ENCODE assay signal across 22 cellular contexts in the genomic region with DNA sequence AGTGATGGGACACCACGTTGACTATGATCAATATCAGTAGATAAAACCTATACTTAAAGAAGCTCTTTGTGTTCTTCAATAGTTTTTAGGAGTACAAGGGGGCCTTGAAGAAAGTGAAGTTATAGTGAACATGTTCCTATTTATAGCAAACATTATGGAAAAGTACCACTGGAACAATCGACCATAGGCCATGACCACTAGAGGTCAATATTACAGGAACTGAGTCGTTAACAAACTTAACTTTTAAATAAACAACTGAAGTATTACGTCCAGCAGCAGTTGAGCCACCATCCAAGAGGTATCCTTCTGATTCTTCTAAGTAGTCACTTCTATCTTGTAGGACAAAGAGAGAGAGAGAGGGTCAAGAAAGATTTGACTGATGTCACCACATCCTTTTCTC.
DNase-seq lines count a peak whose midpoint lies in the region; TF ChIP-seq lines count a peak whose summit lies in the region.
"Had no signal": no experiment of that assay in that cellular context is flagged by ENCODE, and none has a peak within 500 bp of the region (broad histone marks: within the 10 kb centered on the region; RNA-seq: fewer than 3 reads in every experiment).

No MANE protein-coding gene starts in this region.

- H3K4me1 ChIP-seq in A673 (ENCODE audit: insufficient read depth, low read length, poor library complexity, severe bottlenecking) (no peaks in the 10 kb centered on the region), thyroid gland (no peaks in the 10 kb centered on the region)
- H3K4me1 ChIP-seq: colonic mucosa, Peyer's patch had no signal

- BruUV-seq in A673 (replicated peaks; lab: Mats Ljungman, UMichigan) = no TSS peak

- POLR2A ChIA-PET in A673 (lab: Charles Lee; ENCODE audit: low non-redundant PET) (no interaction called here), HEK293T (lab: Yijun Ruan, JAX) (no interaction called here)

- H3K27me3 ChIP-seq in A673 (replicated peaks; ENCODE audit: insufficient read depth, low read depth, low read length, poor library complexity) (no peaks in the 10 kb centered on the region), kidney epithelial cell (ENCODE audit: control insufficient read depth, insufficient read depth, low read length) (no peaks in the 10 kb centered on the region), thyroid gland (no peaks in the 10 kb centered on the region)
- H3K27me3 ChIP-seq: colonic mucosa, Peyer's patch had no signal

- TF ChIP-seq POLR2A in thyroid gland (IDR thresholded peaks at IDR 0.05) = no peak

- no peaks in the 10 kb centered on the region for H3K36me3 ChIP-seq in A673 (ENCODE audit: insufficient read depth, low read length, poor library complexity, severe bottlenecking)
- no peaks in the 10 kb centered on the region for H3K36me3 ChIP-seq in kidney epithelial cell (ENCODE audit: control insufficient read depth, insufficient read depth, low read length)
- H3K36me3 ChIP-seq in thyroid gland = no peaks in the 10 kb centered on the region
- H3K36me3 ChIP-seq: colonic mucosa, Peyer's patch had no signal

- whole genome bisulfite sequencing in thyroid gland, 2 donors = 56 to 59% methylated on average over 4 of the region's 4 CpGs

- H3K4me3 ChIP-seq in A673 (ENCODE audit: low read depth, low read length, poor library complexity, severe bottlenecking) = no peak overlapping the region
- no peak overlapping the region for H3K4me3 ChIP-seq in kidney epithelial cell (ENCODE audit: low read depth, low read length)
- no peak overlapping the region for H3K4me3 ChIP-seq in thyroid gland (replicated peaks in 1 of 3)
- H3K4me3 ChIP-seq: colonic mucosa, Peyer's patch, SK-N-MC, skin epidermis had no signal

- intact Hi-C loops in A673 (cut with micrococcal nuclease; ENCODE audit: unreplicated experiment) (no loop called here), thyroid gland (cut with DNase I) (no loop called here)

- TF ChIP-seq CTCF in A673 (conservative IDR thresholded peaks at IDR 0.05; ENCODE audit: low read depth, low read length) = 0 out of 2 replicates have a peak, but pooled peaks have one; percentile 15
- peak; percentile 35 for TF ChIP-seq CTCF in VCaP (conservative IDR thresholded peaks at IDR 0.05)
- peak; percentile 1 for TF ChIP-seq CTCF in kidney epithelial cell (IDR thresholded peaks at IDR 0.05; ENCODE audit: insufficient read depth, low read length, poor library complexity, severe bottlenecking)
- peak in 1 of 6 experiments; percentile 11 for TF ChIP-seq CTCF in thyroid gland (IDR thresholded peaks at IDR 0.05)

- no peaks in the 10 kb centered on the region for H3K9me3 ChIP-seq in A673 (ENCODE audit: low read depth, low read length, poor library complexity, severe bottlenecking)
- H3K9me3 ChIP-seq in thyroid gland = no peaks in the 10 kb centered on the region
- H3K9me3 ChIP-seq: colonic mucosa, Peyer's patch had no signal

- DNase-seq in A673 (ENCODE audit: low spot score) = no peak
- DNase-seq in HEK293T (ENCODE audit: extremely low spot score) = peak; percentile 38
- no peak for DNase-seq in kidney epithelial cell (ENCODE audit: low read depth)
- no peak for DNase-seq in NCI-H1105 treated with DMSO at 0.1 percent for 48 hours (lab: John Stamatoyannopoulos, UW)
- DNase-seq in anterior cingulate cortex (lab: John Stamatoyannopoulos, UW) = no peak
- DNase-seq in thyroid gland = no peak
- DNase-seq in cerebellum (ENCODE audit: low spot score) = no peak
- DNase-seq: activated CD4-positive, CD25-positive, alpha-beta regulatory T cell; activated CD8-positive, alpha-beta T cell treated with anti-CD3 and anti-CD28 coated beads for 36 hours; activated naive CD4-positive, alpha-beta T cell treated with anti-CD3 and anti-CD28 coated beads, Interleukin-2, amount 50 U/mL, for 16 hours; activated T-cell treated with anti-CD3 and anti-CD28 coated beads, Interleukin-2, amount 50 U/mL, for 4 hours; CD8-positive, alpha-beta memory T cell; colonic mucosa; DND-41; KBM-7; NCI-H1436; NCI-H748 treated with DMSO at 0.1 percent for 48 hours; Peyer's patch; stimulated activated CD4-positive, alpha-beta T cell treated with anti-CD3 and anti-CD28 coated beads, Interleukin-4, amount 100 ng/mL, for 4 hours had no signal

- H3K27ac ChIP-seq in A673 (ENCODE audit: low read depth, low read length, poor library complexity, severe bottlenecking) = no peak overlapping the region
- H3K27ac ChIP-seq in VCaP = no peak overlapping the region
- H3K27ac ChIP-seq in thyroid gland = no peak overlapping the region
- H3K27ac ChIP-seq: colonic mucosa, Peyer's patch, SK-N-MC, skin epidermis had no signal

- CTCF ChIA-PET in A673 (lab: Charles Lee) (no interaction called here), HEK293T (lab: Yijun Ruan, JAX) (no interaction called here)

TF ChIP-seq in HEK293T, 16 proteins besides CTCF, POLR2A, EP300 and RAD21:
- TF ChIP-seq FOXA1 (IDR thresholded peaks at IDR 0.05) (no peak), ZNF384 (IDR thresholded peaks at IDR 0.05) (no peak), HDGF (IDR thresholded peaks at IDR 0.05; ENCODE audit: borderline replicate concordance) (no peak)
TF ChIP-seq in HEK293T: peak in this region for 0.
